Comparison of ENCODE assay signal across 9 cellular contexts in the genomic region with DNA sequence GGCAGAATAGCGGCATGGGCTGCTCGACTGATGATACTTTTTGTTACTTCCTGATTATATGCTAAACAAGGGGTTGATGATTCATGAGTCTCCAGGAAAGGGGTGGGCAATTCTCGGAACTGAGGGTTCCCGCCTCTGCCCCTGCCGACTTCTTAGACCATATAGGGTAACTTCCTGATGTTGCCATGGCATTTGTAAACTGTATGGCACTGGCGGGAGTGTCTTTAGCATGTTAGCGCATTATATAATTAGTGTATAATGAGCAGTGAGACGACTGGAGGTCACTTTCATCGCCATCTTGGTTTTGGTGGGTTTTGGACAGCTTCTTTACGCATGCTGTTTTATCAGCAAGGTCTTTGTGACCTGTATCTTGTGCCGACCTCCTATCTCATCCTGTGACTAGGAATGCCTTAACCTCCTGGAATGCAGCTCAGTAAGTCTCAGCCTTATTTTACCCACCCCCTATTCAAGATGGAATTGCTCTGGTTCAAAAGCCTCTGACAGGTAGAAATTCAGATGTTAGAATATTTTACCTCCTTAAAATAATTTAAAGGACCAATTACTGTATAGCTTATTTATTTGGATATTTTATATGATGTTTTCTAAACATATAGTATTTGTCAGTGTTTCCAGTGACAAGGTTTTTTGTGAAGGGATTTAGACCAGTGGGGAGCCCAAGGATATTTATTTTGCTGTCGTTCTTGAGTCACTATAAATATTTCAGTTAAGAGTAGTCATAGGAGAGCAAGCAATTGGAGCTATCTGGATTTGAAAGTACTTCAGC.
DNase-seq lines count a peak whose midpoint lies in the region; ATAC-seq, FAIRE-seq and TF ChIP-seq lines count a peak whose summit lies in the region.
"Had no signal": no experiment of that assay in that cellular context is flagged by ENCODE, and none has a peak within 500 bp of the region (broad histone marks: within the 10 kb centered on the region; RNA-seq: fewer than 3 reads in every experiment).

No MANE protein-coding gene starts in this region.

- in situ Hi-C loops in K562 (cut with MboI), result no loop called here

- WGBS in K562 (ENCODE audit: insufficient coverage, low coverage, missing lambda C conversion rate), result 1% methylated on average over 12 of the region's 12 CpGs
- 70% methylated on average over 12 of the region's 12 CpGs for WGBS in smooth muscle cell (ENCODE audit: low lambda C conversion rate)

- ATAC-seq in PC-3, result peak; percentile 57
- ATAC-seq in K562, result peak; percentile 92
- no peak for ATAC-seq in GM18505 (IDR thresholded peaks at IDR 0.05; ENCODE audit: unreplicated experiment)
- no peak for ATAC-seq in HG02642 (IDR thresholded peaks at IDR 0.05; ENCODE audit: poor library complexity, unreplicated experiment)
- no peak for ATAC-seq in HG03460 (IDR thresholded peaks at IDR 0.05; ENCODE audit: unreplicated experiment)

- H3K4me1 Mint-ChIP-seq in type B pancreatic cell (ENCODE audit: unreplicated experiment), result no peaks in the 10 kb centered on the region

- no peaks in the 10 kb centered on the region for H3K9me3 Mint-ChIP-seq in type B pancreatic cell

- no peaks in the 10 kb centered on the region for H3K27me3 Mint-ChIP-seq in type B pancreatic cell

- H3K4me3 ChIP-seq in PC-3 (ENCODE audit: low read length) (peak overlapping the region; percentile 49), K562 (peak overlapping the region; percentile 43), smooth muscle cell (no peak overlapping the region)
- H3K4me3 ChIP-seq: right lobe of liver had no signal

- TF ChIP-seq POLR2A in K562 (conservative IDR thresholded peaks at IDR 0.05), result peak; percentile 91
- no peak for TF ChIP-seq POLR2A in GM18505 (IDR thresholded peaks at IDR 0.05; ENCODE audit: borderline replicate concordance, extremely low read depth, insufficient read depth, insufficient read length)

- H3K4me2 ChIP-seq in PC-3 (ENCODE audit: low read length), result peak overlapping the region; percentile 83
- H3K4me2 ChIP-seq in K562 (ENCODE audit: insufficient read depth, low read length), result peak overlapping the region; percentile 90
- peak overlapping the region; percentile 44 for H3K4me2 ChIP-seq in smooth muscle cell

- no peak; a peak in 1 of 4 replicates for TF ChIP-seq RAD21 in K562 (CRISPR knock-in tag; conservative IDR thresholded peaks at IDR 0.05 in 1 of 2, IDR thresholded peaks at IDR 0.05 in 1 of 2)

- DNase-seq in H4 (ENCODE audit: low spot score), result peak; percentile 99
- peak; percentile 57 for DNase-seq in PC-3
- DNase-seq in K562 (ENCODE audit: extremely low read depth in 1 of 4, low spot score in 3 of 4), result peak; percentile 76 to 100 (median 82)
- DNase-seq in smooth muscle cell (lab: John Stamatoyannopoulos, UW; ENCODE audit: unreplicated experiment), result no peak
- no peak for DNase-seq in type B pancreatic cell (ENCODE audit: extremely low spot score, unreplicated experiment)
- DNase-seq: right lobe of liver had no signal

- H4K20me1 ChIP-seq in PC-3 (ENCODE audit: low read length), result no peaks in the 10 kb centered on the region
- no peaks in the 10 kb centered on the region for H4K20me1 ChIP-seq in K562 (replicated peaks; ENCODE audit: control insufficient read depth, insufficient read depth, low read length)
- H4K20me1 ChIP-seq in smooth muscle cell (ENCODE audit: low read depth), result no peaks in the 10 kb centered on the region

- H3K9ac ChIP-seq in PC-3 (ENCODE audit: low read length), result peak overlapping the region; percentile 71
- H3K9ac ChIP-seq in K562 (ENCODE audit: insufficient read depth in 1 of 2, low read depth in 2 of 2, low read length in 2 of 2), result peak overlapping the region; percentile 90 to 96
- H3K9ac ChIP-seq in smooth muscle cell (ENCODE audit: low read depth), result peak overlapping the region; percentile 36

- peaks cover 10% of the 10 kb centered on the region for H3F3A ChIP-seq in PC-3 (ENCODE audit: low read length, unreplicated experiment)
- no peaks in the 10 kb centered on the region for H3F3A ChIP-seq in smooth muscle cell (ENCODE audit: low read depth)

- BruUV-seq in PC-3 (replicated peaks; lab: Mats Ljungman, UMichigan) (no TSS peak), K562 (replicated peaks; lab: Mats Ljungman, UMichigan) (TSS peak; percentile 60)

- FAIRE-seq in K562 (lab: Jason Lieb, UNC), result peak; percentile 99

- H3K36me3 ChIP-seq in PC-3 (ENCODE audit: low read depth, low read length), result no peaks in the 10 kb centered on the region; the same call in 1 of the 2 replicates
- peaks cover 35% of the 10 kb centered on the region; the same call in 2 of the 3 replicates for H3K36me3 ChIP-seq in K562 (ENCODE audit: control insufficient read depth, insufficient read depth, low read length)
- no peaks in the 10 kb centered on the region for H3K36me3 ChIP-seq in smooth muscle cell (ENCODE audit: low read depth)
- H3K36me3 ChIP-seq: right lobe of liver had no signal

- no peaks in the 10 kb centered on the region for H3K9me1 ChIP-seq in K562 (ENCODE audit: control insufficient read depth, insufficient read depth, low read length)

- H3K9me3 ChIP-seq in PC-3 (ENCODE audit: low read length) (no peaks in the 10 kb centered on the region), K562 (replicated peaks; ENCODE audit: control insufficient read depth, insufficient read depth, low read depth, low read length) (peaks cover 6% of the 10 kb centered on the region), smooth muscle cell (replicated peaks; ENCODE audit: low read depth) (no peaks in the 10 kb centered on the region)
- H3K9me3 ChIP-seq: right lobe of liver had no signal

- H3K79me2 ChIP-seq in PC-3 (ENCODE audit: low read length) (no peaks in the 10 kb centered on the region), K562 (ENCODE audit: control insufficient read depth, insufficient read depth, low read length) (peaks cover 51% of the 10 kb centered on the region), smooth muscle cell (ENCODE audit: low read depth) (no peaks in the 10 kb centered on the region)

- no peak overlapping the region for H3K4me3 Mint-ChIP-seq in type B pancreatic cell

- POLR2A ChIA-PET in PC-3 (lab: Charles Lee; ENCODE audit: unreplicated experiment) (interaction anchor here (0.6 kb wide), 1 partner anchor 348 kb away, joined by 4 read pairs; no protein-coding TSS in a partner anchor), K562 (lab: Yijun Ruan, JAX) (interaction anchor here (0.6 to 3.2 kb wide), 35 partner anchors 8 to 595 kb away, joined by 3 to 23 read pairs (median 4); a partner anchor contains a TSS)

- intact Hi-C loops in PC-3 (cut with micrococcal nuclease), result loop anchor here (1.0 to 5.0 kb wide), 2 partner anchors 57 to 153 kb away; no protein-coding TSS in a partner anchor
- intact Hi-C loops in K562 (cut with micrococcal nuclease), result loop anchor here (1.0 to 10.0 kb wide), 4 partner anchors 114 to 490 kb away; a partner anchor contains a TSS

- H3K27ac ChIP-seq in PC-3 (ENCODE audit: low read length), result peak overlapping the region; percentile 91
- peak overlapping the region; percentile 94 for H3K27ac ChIP-seq in K562 (ENCODE audit: extremely low read depth, low read depth, low read length)
- peak overlapping the region; percentile 71 for H3K27ac ChIP-seq in smooth muscle cell (ENCODE audit: low read depth)
- H3K27ac ChIP-seq: right lobe of liver had no signal

- peak; percentile 91 for TF ChIP-seq EP300 in K562 (IDR thresholded peaks at IDR 0.05; ENCODE audit: low read length)

- no peaks in the 10 kb centered on the region for H3K36me3 Mint-ChIP-seq in type B pancreatic cell

- no peaks in the 10 kb centered on the region for H3K27me3 ChIP-seq in PC-3 (ENCODE audit: low read length)
- no peaks in the 10 kb centered on the region for H3K27me3 ChIP-seq in K562 (ENCODE audit: control insufficient read depth in 2 of 2, insufficient read depth in 2 of 2, low read length in 2 of 2)
- no peaks in the 10 kb centered on the region for H3K27me3 ChIP-seq in smooth muscle cell (ENCODE audit: low read depth)
- H3K27me3 ChIP-seq: right lobe of liver had no signal

- H3K9me2 ChIP-seq in PC-3 (replicated peaks; ENCODE audit: low read length), result no peaks in the 10 kb centered on the region

- H2AFZ ChIP-seq in PC-3 (ENCODE audit: low read length), result peak overlapping the region; percentile 64
- peak overlapping the region; percentile 14 for H2AFZ ChIP-seq in K562 (ENCODE audit: low read depth, low read length)
- H2AFZ ChIP-seq in smooth muscle cell (ENCODE audit: low read depth), result no peak overlapping the region

- no peak overlapping the region for H3K27ac Mint-ChIP-seq in type B pancreatic cell

- TF ChIP-seq CTCF in PC-3 (conservative IDR thresholded peaks at IDR 0.05; ENCODE audit: low read depth, low read length) (no peak), K562 (IDR thresholded peaks at IDR 0.05 in 2 of 3, conservative IDR thresholded peaks at IDR 0.05 in 1 of 3; ENCODE audit: insufficient read depth in 2 of 3, low read depth in 1 of 3, low read length in 3 of 3) (no peak), smooth muscle cell (IDR thresholded peaks at IDR 0.05; ENCODE audit: borderline replicate concordance, insufficient read depth, poor library complexity, severe bottlenecking) (no peak), type B pancreatic cell (conservative IDR thresholded peaks at IDR 0.05) (no peak)

- CTCF ChIA-PET in PC-3 (lab: Charles Lee), result interaction anchor here (0.6 to 1.1 kb wide), 3 partner anchors 38 to 550 kb away, joined by 3 to 8 read pairs (median 3); no protein-coding TSS in a partner anchor
- CTCF ChIA-PET in K562 (lab: Yijun Ruan, JAX; ENCODE audit: low intra/inter-chr PET ratio), result interaction anchor here (0.7 kb wide), 1 partner anchor 1432 kb away, joined by 3 read pairs; no protein-coding TSS in a partner anchor

- H3K4me1 ChIP-seq in PC-3 (ENCODE audit: insufficient read depth, low read length) (peaks cover 69% of the 10 kb centered on the region), K562 (replicated peaks in 1 of 2; ENCODE audit: control insufficient read depth in 2 of 2, insufficient read depth in 2 of 2, low read length in 2 of 2) (peaks cover 8 to 52% of the 10 kb centered on the region in 2 experiments; a peak in 4 of 5 replicates), smooth muscle cell (ENCODE audit: low read depth) (peaks cover 19% of the 10 kb centered on the region)
- H3K4me1 ChIP-seq: right lobe of liver had no signal

TF ChIP-seq in K562, 482 proteins besides CTCF, POLR2A, EP300 and RAD21 (continues in another document):
- no peak for TF ChIP-seq HNRNPUL1 (IDR thresholded peaks at IDR 0.05; ENCODE audit: low read length)
- peak; percentile 82 for TF ChIP-seq HNRNPL (IDR thresholded peaks at IDR 0.05; ENCODE audit: low read depth, low read length)
- TF ChIP-seq ZNF232 (CRISPR knock-in tag; IDR thresholded peaks at IDR 0.05), result no peak
- 0 out of 2 replicates have a peak, but pooled peaks have one; percentile 75 for TF ChIP-seq HIVEP1 (CRISPR knock-in tag; IDR thresholded peaks at IDR 0.05)
- TF ChIP-seq ZFP36 (IDR thresholded peaks at IDR 0.05; ENCODE audit: low read depth, low read length, partially characterized antibody), result peak; percentile 87
- peak; percentile 84 to 86 for TF ChIP-seq NRF1 (conservative IDR thresholded peaks at IDR 0.05 in 1 of 2, IDR thresholded peaks at IDR 0.05 in 1 of 2)
- TF ChIP-seq GTF2E2 (tag; IDR thresholded peaks at IDR 0.05), result peak; percentile 97
- TF ChIP-seq TCFL5 (CRISPR knock-in tag; conservative IDR thresholded peaks at IDR 0.05), result peak; percentile 75; the same call in 1 of the 2 replicates
- TF ChIP-seq L3MBTL2 (IDR thresholded peaks at IDR 0.05), result peak; percentile 83
- TF ChIP-seq HDAC2 (IDR thresholded peaks at IDR 0.05), result peak; percentile 60; the same call in 1 of the 2 replicates

Comparison
In these comparisons a context has a peak if more than half of its experiments do, and no peak if none do; other contexts are left out.
1. DNase-seq: peak in H4 (single experiment), PC-3 (single experiment) and K562 (4 of 4); none in smooth muscle cell (single experiment) and type B pancreatic cell (single experiment).
2. ATAC-seq: peak in PC-3 (single experiment) and K562 (single experiment); none in GM18505 (single experiment), HG02642 (single experiment) and HG03460 (single experiment).
3. H3K9ac ChIP-seq: peak in every context shown above with its lines; median percentile 93 in K562; 71 in PC-3; 36 in smooth muscle cell.
4. Peak in every context shown above with its lines, with median percentiles within 50 percentile points of each other: H3K27ac ChIP-seq and H3K4me2 ChIP-seq.